14 cellular contexts compared by ENCODE assay signal in genomic region chr4:55169352-55169959, GRCh38. TPM values are rescaled to one million over a fixed set of nuclear protein-coding genes. Genes with fewer than 3 reads are reported as not detected.
A peak's percentile ranks its signal among the peaks of the same experiment; 100 is the strongest.
DNase-seq lines count a peak whose midpoint lies in the region; ATAC-seq, FAIRE-seq and TF ChIP-seq lines count a peak whose summit lies in the region.
"Had no signal": no experiment of that assay in that cellular context is flagged by ENCODE, and none has a peak within 500 bp of the region (broad histone marks: within the 10 kb centered on the region; RNA-seq: fewer than 3 reads in every experiment).

No MANE protein-coding gene starts in this region.

- no peaks in the 10 kb centered on the region for H3K27me3 ChIP-seq in HAP-1 (ENCODE audit: low read depth)
- H3K27me3 ChIP-seq in endodermal cell (ENCODE audit: control insufficient read depth, insufficient read depth, low read length, poor library complexity, severe bottlenecking), result no peaks in the 10 kb centered on the region
- H3K27me3 ChIP-seq in small intestine (ENCODE audit: control insufficient read depth in 2 of 2, insufficient read depth in 2 of 2, low read length in 2 of 2), result no peaks in the 10 kb centered on the region

- TF ChIP-seq CTCF in endodermal cell (conservative IDR thresholded peaks at IDR 0.05) (peak; percentile 60), GM20000 (IDR thresholded peaks at IDR 0.05; ENCODE audit: extremely low read depth, missing control alignments) (no peak)

- in situ Hi-C loops in HAP-1 (cut with MboI; ENCODE audit: low sequenced_read_pairs), result no loop called here

- 41 to 43% methylated on average over 6 to 12 of the region's 12 CpGs for WGBS in endodermal cell (ENCODE audit: insufficient coverage in 1 of 2, insufficient read length in 1 of 2), 2 experiments
- WGBS in small intestine, 3 donors, result 30 to 38% (median 32%) methylated on average over 12 of the region's 12 CpGs

- peaks cover 42% of the 10 kb centered on the region for H3K9me3 Mint-ChIP-seq in endodermal cell
- H3K9me3 Mint-ChIP-seq in activated T-cell treated with anti-CD3 and anti-CD28 coated beads, Interleukin-2, amount 50 U/mL, for 4 hours, result no peaks in the 10 kb centered on the region

- no peaks in the 10 kb centered on the region for H3K27me3 Mint-ChIP-seq in endodermal cell (ENCODE audit: insufficient read depth)
- peaks cover 11% of the 10 kb centered on the region for H3K27me3 Mint-ChIP-seq in activated T-cell treated with anti-CD3 and anti-CD28 coated beads, Interleukin-2, amount 50 U/mL, for 4 hours (ENCODE audit: low read depth)

- H3K4me1 ChIP-seq in HAP-1 (peaks cover 10% of the 10 kb centered on the region), endodermal cell (ENCODE audit: control insufficient read depth, insufficient read depth, low read length) (no peaks in the 10 kb centered on the region), small intestine (ENCODE audit: control insufficient read depth in 2 of 2, insufficient read depth in 1 of 2, low read depth in 1 of 2, low read length in 1 of 2) (no peaks in the 10 kb centered on the region)

- no peaks in the 10 kb centered on the region for H3K9me3 ChIP-seq in HAP-1
- H3K9me3 ChIP-seq in endodermal cell (ENCODE audit: control insufficient read depth, low read length), result no peaks in the 10 kb centered on the region
- H3K9me3 ChIP-seq in small intestine (ENCODE audit: control insufficient read depth, low read depth), result no peaks in the 10 kb centered on the region
- H3K9me3 ChIP-seq: thoracic aorta had no signal

- H3K27ac Mint-ChIP-seq in endodermal cell, result peak overlapping the region; percentile 80
- H3K27ac Mint-ChIP-seq: CD4-positive, CD25-positive, alpha-beta regulatory T cell had no signal

- H3K4me3 Mint-ChIP-seq in endodermal cell, result no peak overlapping the region
- H3K4me3 Mint-ChIP-seq in activated T-cell treated with anti-CD3 and anti-CD28 coated beads, Interleukin-2, amount 50 U/mL, for 4 hours, result no peak overlapping the region
- H3K4me3 Mint-ChIP-seq: CD4-positive, CD25-positive, alpha-beta regulatory T cell had no signal

- FAIRE-seq in small intestine (lab: Jason Lieb, UNC), result no peak
- FAIRE-seq: HTR-8/SVneo had no signal

- H3K36me3 ChIP-seq in HAP-1 (replicated peaks), result no peaks in the 10 kb centered on the region
- H3K36me3 ChIP-seq in endodermal cell (ENCODE audit: control insufficient read depth, insufficient read depth, low read length), result no peaks in the 10 kb centered on the region
- H3K36me3 ChIP-seq in small intestine (ENCODE audit: control insufficient read depth in 2 of 2, insufficient read depth in 2 of 2, low read length in 2 of 2), result no peaks in the 10 kb centered on the region
- H3K36me3 ChIP-seq: thoracic aorta had no signal

- no peak for ATAC-seq in activated T-cell treated with anti-CD3 and anti-CD28 coated beads, Interleukin-2, amount 50 U/mL, for 4 hours
- ATAC-seq: left ventricle myocardium superior had no signal

- DNase-seq in HAP-1 (ENCODE audit: low spot score in 2 of 2) (peak; percentile 76 to 89), NCI-H460 (ENCODE audit: extremely low read depth, low read depth) (peak; percentile 54), endodermal cell (peak; percentile 93), mucosa of gallbladder (ENCODE audit: low spot score) (peak; percentile 26), GM20000 (ENCODE audit: low spot score) (no peak), small intestine (no peak)
- DNase-seq in activated T-cell treated with anti-CD3 and anti-CD28 coated beads, Interleukin-2, amount 50 U/mL, for 4 hours, result no peak
- DNase-seq: activated CD4-positive, alpha-beta T cell treated with anti-CD3 and anti-CD28 coated beads for 1 hour; CD4-positive, CD25-positive, alpha-beta regulatory T cell; left ventricle myocardium superior; occipital lobe; SW 1271 had no signal

- peaks cover 10% of the 10 kb centered on the region for H3K36me3 Mint-ChIP-seq in endodermal cell (ENCODE audit: low read depth)
- H3K36me3 Mint-ChIP-seq in activated T-cell treated with anti-CD3 and anti-CD28 coated beads, Interleukin-2, amount 50 U/mL, for 4 hours (ENCODE audit: insufficient read depth), result no peaks in the 10 kb centered on the region
- H3K36me3 Mint-ChIP-seq: CD4-positive, CD25-positive, alpha-beta regulatory T cell had no signal

- H3K4me1 Mint-ChIP-seq in endodermal cell, result peaks cover 8% of the 10 kb centered on the region
- no peaks in the 10 kb centered on the region for H3K4me1 Mint-ChIP-seq in activated T-cell treated with anti-CD3 and anti-CD28 coated beads, Interleukin-2, amount 50 U/mL, for 4 hours (ENCODE audit: low read depth)
- H3K4me1 Mint-ChIP-seq: CD4-positive, CD25-positive, alpha-beta regulatory T cell had no signal

- no peak overlapping the region; the same call in 1 of the 2 replicates for H3K4me3 ChIP-seq in HAP-1
- no peak overlapping the region for H3K4me3 ChIP-seq in endodermal cell (ENCODE audit: low read length)
- H3K4me3 ChIP-seq in small intestine (ENCODE audit: low read depth in 1 of 2, low read length in 2 of 2), result no peak overlapping the region
- H3K4me3 ChIP-seq: thoracic aorta had no signal

- H3K9ac ChIP-seq in endodermal cell (ENCODE audit: extremely low read depth, low read length, poor library complexity, severe bottlenecking), result no peak overlapping the region

- H3K27ac ChIP-seq in endodermal cell (ENCODE audit: low read depth, low read length) (peak overlapping the region; percentile 15), small intestine (ENCODE audit: low read depth in 1 of 2, low read length in 1 of 2) (no peak overlapping the region)
- H3K27ac ChIP-seq: thoracic aorta had no signal

RNA-seq across cellular contexts. Expression of gene KDR, which starts 44.1 kb away (rescaled TPM):
- total RNA-seq in NCI-H460 (2014; rRNA removed; shearing (Covaris generic)), result 0.10 and 0.35 TPM in 2 replicates
- 0.01 TPM in 1 of 2 replicates, not detected in the other for polyA plus RNA-seq in NCI-H460 (2014; cell fraction: nucleus; rRNA removed)
- total RNA-seq in endodermal cell, result 10 to 100 TPM in 1 of 2 donors, 1 to 10 TPM in 1; 2.1 to 14.9 TPM
- 9.2 TPM for polyA plus RNA-seq in endodermal cell (2013, experiment 1 of 2)
- 5.8 TPM for polyA plus RNA-seq in endodermal cell (2013, experiment 2 of 2)
- total RNA-seq in mucosa of gallbladder, result 24.0 TPM
- under 1 TPM in 2 of 3 donors, not detected in 1; 0.05 TPM for total RNA-seq in activated T-cell treated with anti-CD3 and anti-CD28 coated beads, Interleukin-2, amount 50 U/mL, for 4 hours
- 1 to 10 TPM in 1 of 3 donors, under 1 TPM in 2; 0.22 to 7.1 (median 0.81) TPM for polyA plus RNA-seq in small intestine
- total RNA-seq: CD4-positive, CD25-positive, alpha-beta regulatory T cell had no signal
- polyA plus RNA-seq: CD4-positive, CD25-positive, alpha-beta regulatory T cell had no signal

Comparison
In these comparisons a context has a peak if more than half of its experiments do, and no peak if none do; other contexts are left out.
1. DNase-seq: peak in HAP-1 (2 of 2), NCI-H460 (single experiment), endodermal cell (single experiment) and mucosa of gallbladder (single experiment); none in activated T-cell treated with anti-CD3 and anti-CD28 coated beads, Interleukin-2, amount 50 U/mL, for 4 hours (single experiment), GM20000 (single experiment) and small intestine (single experiment).